8 cellular contexts compared by ENCODE assay signal in genomic region chr17:7306911-7307685, GRCh38. TPM values are rescaled to one million over a fixed set of nuclear protein-coding genes. Genes with fewer than 3 reads are reported as not detected.
DNase-seq lines count a peak whose midpoint lies in the region; ATAC-seq and TF ChIP-seq lines count a peak whose summit lies in the region.

Gene EIF5A, plus strand, starts transcription at chr17:7307628. Its CDS starts 2,008 bp downstream, at chr17:7309636.

- intact Hi-C loops in mammary epithelial cell (cut with micrococcal nuclease) = loop anchor here (2.0 kb wide), 1 partner anchor 26 kb away; the partner anchor contains the start of gene SLC2A4

- H3K9ac ChIP-seq in mammary epithelial cell (ENCODE audit: insufficient read depth, low read length) = peak within 1 kb of the TSS; percentile 98
- peak within 1 kb of the TSS; percentile 99 for H3K9ac ChIP-seq in iPS-20b (ENCODE audit: low read depth, low read length)

- peaks cover 3% of the 10 kb centered on the region for H3K9me3 ChIP-seq in WERI-Rb-1 (ENCODE audit: severe bottlenecking)
- H3K9me3 ChIP-seq in mammary epithelial cell (replicated peaks; ENCODE audit: insufficient read depth, low read length) = no peaks in the 10 kb centered on the region
- no peaks in the 10 kb centered on the region for H3K9me3 ChIP-seq in iPS-20b (ENCODE audit: insufficient read depth, low read depth, low read length)

- peak; percentile 73 for ATAC-seq in GM18870 (IDR thresholded peaks at IDR 0.05; ENCODE audit: unreplicated experiment)
- ATAC-seq in HG03135 (IDR thresholded peaks at IDR 0.05; ENCODE audit: unreplicated experiment) = peak; percentile 70

- peak within 1 kb of the TSS; percentile 5 for H2AFZ ChIP-seq in ACC112 (ENCODE audit: low read length, unreplicated experiment)
- H2AFZ ChIP-seq in mammary epithelial cell (ENCODE audit: low read depth, low read length) = peak within 1 kb of the TSS; percentile 88

- peaks cover 12% of the 10 kb centered on the region for H4K20me1 ChIP-seq in mammary epithelial cell (ENCODE audit: insufficient read depth, low read length)

- peak within 1 kb of the TSS; percentile 80 for H3K4me2 ChIP-seq in mammary epithelial cell (ENCODE audit: insufficient read depth, low read depth, low read length)

- H3K36me3 ChIP-seq in ACC112 (ENCODE audit: insufficient read depth, low read length) (peaks cover 22% of the 10 kb centered on the region), WERI-Rb-1 (peaks cover 33% of the 10 kb centered on the region), mammary epithelial cell (ENCODE audit: insufficient read depth, low read length) (peaks cover 22% of the 10 kb centered on the region), iPS-20b (ENCODE audit: insufficient read depth, low read depth, low read length) (peaks cover 33% of the 10 kb centered on the region)

- H3K27ac ChIP-seq in ACC112 (ENCODE audit: low read depth, low read length) = peak within 1 kb of the TSS; percentile 98
- H3K27ac ChIP-seq in WERI-Rb-1 = peak within 1 kb of the TSS; percentile 96
- H3K27ac ChIP-seq in mammary epithelial cell (ENCODE audit: insufficient read depth, low read depth, low read length) = peak within 1 kb of the TSS; percentile 91
- H3K27ac ChIP-seq in iPS-20b (ENCODE audit: low read length) = peak within 1 kb of the TSS; percentile 80
- peak within 1 kb of the TSS; percentile 93 to 100 (median 99) for H3K27ac ChIP-seq in skin epidermis

- in situ Hi-C loops in mammary epithelial cell (cut with MboI; ENCODE audit: low sequenced_read_pairs in 2 of 2) = loop anchor here in 1 of 2 donors (10.0 kb wide), 1 partner anchor 262 kb away; the partner anchor contains the start of gene SLC16A11

- CTCF ChIA-PET in mammary epithelial cell (lab: Charles Lee; ENCODE audit: low non-redundant PET) = no interaction called here

- BruUV-seq in mammary epithelial cell (replicated peaks; lab: Mats Ljungman, UMichigan) = no TSS peak

- dilution Hi-C loops in mammary epithelial cell (cut with HindIII; ENCODE audit: low sequenced_read_pairs) = no loop called here

- H3K79me2 ChIP-seq in ACC112 (ENCODE audit: control insufficient read depth, insufficient read depth, low read length, unreplicated experiment) (peaks cover 43% of the 10 kb centered on the region), mammary epithelial cell (ENCODE audit: insufficient read depth, low read length) (peaks cover 46% of the 10 kb centered on the region)

- DNase-seq in NCI-H2227 (lab: John Stamatoyannopoulos, UW; ENCODE audit: unreplicated experiment) = peak; percentile 99
- DNase-seq in WERI-Rb-1 = peak; percentile 100
- peak; percentile 100 for DNase-seq in mammary epithelial cell

- TF ChIP-seq CTCF in WERI-Rb-1 (IDR thresholded peaks at IDR 0.05; ENCODE audit: low read depth, low read length) (no peak), mammary epithelial cell (conservative IDR thresholded peaks at IDR 0.05 in 1 of 2, IDR thresholded peaks at IDR 0.05 in 1 of 2; ENCODE audit: extremely low read depth in 1 of 2, insufficient read depth in 1 of 2, low read depth in 1 of 2, low read length in 2 of 2) (no peak)

- WGBS in mammary epithelial cell (ENCODE audit: low coverage, missing lambda C conversion rate) = 1% methylated on average over 17 of the region's 64 CpGs

- H3K4me3 ChIP-seq in ACC112 (ENCODE audit: low read depth, low read length) = peak within 1 kb of the TSS; percentile 96
- H3K4me3 ChIP-seq in WERI-Rb-1 (ENCODE audit: low read depth, low read length) = peak within 1 kb of the TSS; percentile 60
- H3K4me3 ChIP-seq in mammary epithelial cell (replicated peaks in 1 of 3; ENCODE audit: insufficient read depth in 1 of 3, low read depth in 2 of 3, low read length in 3 of 3) = peak within 1 kb of the TSS; percentile 79 to 91 (median 80)
- peak within 1 kb of the TSS; percentile 96 for H3K4me3 ChIP-seq in iPS-20b (ENCODE audit: low read length)
- peak within 1 kb of the TSS; percentile 86 to 100 (median 98) for H3K4me3 ChIP-seq in skin epidermis

- peaks cover 22% of the 10 kb centered on the region for H3K4me1 ChIP-seq in ACC112 (ENCODE audit: control insufficient read depth, insufficient read depth, low read length, unreplicated experiment)
- H3K4me1 ChIP-seq in mammary epithelial cell (ENCODE audit: insufficient read depth, low read length) = peaks cover 24% of the 10 kb centered on the region
- peaks cover 5% of the 10 kb centered on the region; the same call in 1 of the 2 replicates for H3K4me1 ChIP-seq in iPS-20b (ENCODE audit: insufficient read depth, low read length)

- H3K27me3 ChIP-seq in ACC112 (ENCODE audit: insufficient read depth, low read length) (no peaks in the 10 kb centered on the region), WERI-Rb-1 (ENCODE audit: insufficient read depth, low read depth, severe bottlenecking) (no peaks in the 10 kb centered on the region), mammary epithelial cell (ENCODE audit: insufficient read depth, low read length) (no peaks in the 10 kb centered on the region), iPS-20b (ENCODE audit: insufficient read depth, low read length) (no peaks in the 10 kb centered on the region)

RNA-seq across cellular contexts. Expression of gene EIF5A, which starts in this region (rescaled TPM):
- total RNA-seq in mammary epithelial cell = 1,000 to 10,000 TPM in 1 of 2 donors, 100 to 1,000 TPM in 1; 597 to 1,021 TPM
- 1,130 TPM for polyA plus RNA-seq in mammary epithelial cell
- 1,457 TPM for polyA minus RNA-seq in mammary epithelial cell

Comparison
In these comparisons a context has a peak if more than half of its experiments do, and no peak if none do; other contexts are left out.
1. Peak in every context shown above with its lines: DNase-seq, ATAC-seq, H3K4me3 ChIP-seq and H3K27ac ChIP-seq.